11 cellular contexts compared by ENCODE assay signal in the genomic region with DNA sequence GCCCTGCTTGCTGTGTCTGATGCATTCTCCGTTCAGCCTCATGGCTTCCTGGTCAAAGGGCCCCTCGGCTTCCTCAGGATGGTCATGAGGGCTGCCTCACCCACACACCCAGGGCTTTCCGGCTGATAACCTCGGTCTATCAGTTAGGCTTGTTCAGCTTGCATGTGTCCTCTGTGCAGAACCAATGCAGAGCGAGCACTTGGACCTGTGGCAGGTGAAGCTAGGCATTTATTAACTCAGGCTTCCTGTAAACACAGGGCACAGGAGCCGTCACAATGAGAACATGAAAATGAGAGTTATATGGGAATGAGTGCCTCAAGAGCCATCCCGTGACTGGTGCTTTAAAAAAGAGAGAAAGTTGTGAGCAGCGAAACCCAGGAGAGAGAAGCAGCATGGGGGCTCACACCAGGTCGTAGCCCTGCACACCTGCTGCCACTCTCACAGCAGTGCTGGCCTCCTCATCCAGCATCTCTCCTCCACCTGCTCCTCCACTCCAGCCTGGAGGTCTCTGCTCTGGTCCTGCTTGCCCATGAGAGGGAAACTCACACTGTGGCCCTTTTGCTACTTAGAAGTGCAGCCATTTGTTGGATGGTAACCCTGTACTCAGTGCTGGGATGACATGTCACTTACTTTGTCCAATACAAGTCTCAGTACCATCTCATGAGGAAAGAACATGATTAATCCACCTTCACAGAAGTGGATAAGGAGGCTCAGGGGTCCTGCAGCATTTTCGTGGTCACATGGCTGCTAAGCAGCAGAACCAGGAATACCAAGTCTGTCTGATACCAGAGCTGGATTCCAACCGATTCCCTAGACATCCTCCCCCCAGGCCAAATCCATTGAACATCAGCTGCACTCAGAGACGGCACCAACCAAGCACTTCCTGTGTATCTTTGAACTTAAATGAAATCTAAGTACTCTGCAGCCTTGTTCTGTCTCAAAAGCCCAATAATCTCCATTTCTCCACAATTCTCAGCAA. TPM values are rescaled to one million over a fixed set of nuclear protein-coding genes. Genes with fewer than 3 reads are reported as not detected.
A peak's percentile ranks its signal among the peaks of the same experiment; 100 is the strongest.
DNase-seq lines count a peak whose midpoint lies in the region; ATAC-seq lines count a peak whose summit lies in the region.
"Had no signal": no experiment of that assay in that cellular context is flagged by ENCODE, and none has a peak within 500 bp of the region (broad histone marks: within the 10 kb centered on the region; RNA-seq: fewer than 3 reads in every experiment).

No MANE protein-coding gene starts in this region.

- peaks cover 0 to under 1% of the 10 kb centered on the region in 2 donors for H3K36me3 Mint-ChIP-seq in activated naive CD4-positive, alpha-beta T cell treated with anti-CD3 and anti-CD28 coated beads, Interleukin-2, amount 50 U/mL, for 72 hours

- H3K9me3 Mint-ChIP-seq in activated naive CD4-positive, alpha-beta T cell treated with anti-CD3 and anti-CD28 coated beads, Interleukin-2, amount 50 U/mL, for 72 hours, result no peaks in the 10 kb centered on the region

- no peak overlapping the region for H3K27ac Mint-ChIP-seq in activated naive CD4-positive, alpha-beta T cell treated with anti-CD3 and anti-CD28 coated beads, Interleukin-2, amount 50 U/mL, for 72 hours

- DNase-seq in DMS53 treated with DMSO at 0.1 percent for 48 hours (lab: John Stamatoyannopoulos, UW; ENCODE audit: unreplicated experiment), result peak; percentile 78
- peak; percentile 30 for DNase-seq in kidney glomerular epithelial cell (lab: John Stamatoyannopoulos, UW)
- no peak for DNase-seq in SIG-M5 treated with dmso at 0.1 percent for 504 hours (lab: John Stamatoyannopoulos, UW; ENCODE audit: unreplicated experiment)
- no peak for DNase-seq in EL
- DNase-seq in DMS79 treated with DMSO at 0.1 percent for 48 hours (lab: John Stamatoyannopoulos, UW), result no peak
- no peak for DNase-seq in activated naive CD4-positive, alpha-beta T cell treated with anti-CD3 and anti-CD28 coated beads, Interleukin-2, amount 50 U/mL, for 72 hours (ENCODE audit: low spot score in 2 of 2)
- DNase-seq: activated CD4-positive, alpha-beta T cell treated with anti-CD3 and anti-CD28 coated beads for 1 hour; MV-4-11; RPMI8226 had no signal

- ATAC-seq in GM21576 (IDR thresholded peaks at IDR 0.05; ENCODE audit: unreplicated experiment), result peak; percentile 67
- peak; percentile 45 for ATAC-seq in HG03565 (IDR thresholded peaks at IDR 0.05; ENCODE audit: unreplicated experiment)
- no peak for ATAC-seq in activated naive CD4-positive, alpha-beta T cell treated with anti-CD3 and anti-CD28 coated beads, Interleukin-2, amount 50 U/mL, for 72 hours

RNA-seq across cellular contexts. Expression of a gene that starts 50.5 kb away (rescaled TPM):
- 1 to 10 TPM; 2.4 to 3.7 TPM for total RNA-seq in activated naive CD4-positive, alpha-beta T cell treated with anti-CD3 and anti-CD28 coated beads, Interleukin-2, amount 50 U/mL, for 72 hours

Comparison
In these comparisons a context has a peak if more than half of its experiments do, and no peak if none do; other contexts are left out.
1. DNase-seq: peak in DMS53 treated with DMSO at 0.1 percent for 48 hours (single experiment) and kidney glomerular epithelial cell (single experiment); none in SIG-M5 treated with dmso at 0.1 percent for 504 hours (single experiment), EL (single experiment), DMS79 treated with DMSO at 0.1 percent for 48 hours (single experiment) and activated naive CD4-positive, alpha-beta T cell treated with anti-CD3 and anti-CD28 coated beads, Interleukin-2, amount 50 U/mL, for 72 hours (0 of 2).
2. ATAC-seq: peak in GM21576 (single experiment) and HG03565 (single experiment); none in activated naive CD4-positive, alpha-beta T cell treated with anti-CD3 and anti-CD28 coated beads, Interleukin-2, amount 50 U/mL, for 72 hours (0 of 2).